ENCODE assay signal across 1 cellular context in genomic region chr13:40566811-40567210, GRCh38.
TF ChIP-seq lines count a peak whose summit lies in the region.

No MANE protein-coding gene starts in this region.

TF ChIP-seq in WTC11, 78 proteins besides CTCF, POLR2A, EP300 and RAD21 (continued from another document):
- TF ChIP-seq ARID4B (CRISPR knock-in tag; IDR thresholded peaks at IDR 0.05; ENCODE audit: borderline replicate concordance) (no peak), MYBL2 (CRISPR knock-in tag; IDR thresholded peaks at IDR 0.05) (no peak), PREB (CRISPR knock-in tag; IDR thresholded peaks at IDR 0.05; ENCODE audit: borderline replicate concordance) (no peak), ESRRA (CRISPR knock-in tag; IDR thresholded peaks at IDR 0.05; ENCODE audit: borderline replicate concordance) (no peak), STAT6 (CRISPR knock-in tag; conservative IDR thresholded peaks at IDR 0.05; ENCODE audit: low read depth) (no peak), HMGXB4 (CRISPR knock-in tag; IDR thresholded peaks at IDR 0.05) (no peak)
